In genomic region chr5:35845508-35845907, GRCh38 we compare ENCODE assay signal across 1 cellular context. TPM values are rescaled to one million over a fixed set of nuclear protein-coding genes. Genes with fewer than 3 reads are reported as not detected.
"Had no signal": no experiment of that assay in that cellular context is flagged by ENCODE, and none has a peak within 500 bp of the region (broad histone marks: within the 10 kb centered on the region; RNA-seq: fewer than 3 reads in every experiment).

No MANE protein-coding gene starts in this region.

RNA-seq across cellular contexts. Expression of gene IL7R, which starts 11.2 kb away (rescaled TPM):
- total RNA-seq: NCI-H460 had no signal
